In genomic region chr13:70104481-70104880, GRCh38 we compare ENCODE assay signal across 11 cellular contexts. TPM values are rescaled to one million over a fixed set of nuclear protein-coding genes. Genes with fewer than 3 reads are reported as not detected.
"Had no signal": no experiment of that assay in that cellular context is flagged by ENCODE, and none has a peak within 500 bp of the region (broad histone marks: within the 10 kb centered on the region; RNA-seq: fewer than 3 reads in every experiment).

No MANE protein-coding gene starts in this region.

- FAIRE-seq: H1, H54, K562 had no signal

- H3K4me3 ChIP-seq: GM23338, K562 had no signal

- H3K9me3 Mint-ChIP-seq: GM23338, H9 had no signal

- H3K27ac ChIP-seq: HL-60 had no signal

- ATAC-seq: GM23338, K562 had no signal

- H3K4me3 Mint-ChIP-seq: GM23338, H9, HFFc6 had no signal

- H2AFZ ChIP-seq: GM23338 had no signal

- H3K4me2 ChIP-seq: GM23338 had no signal

- H3K27ac Mint-ChIP-seq: GM23338, H9, HFFc6 had no signal

- DNase-seq: H9, HCEC 1CT, HFFc6, IMR-90, KG1 had no signal

RNA-seq across cellular contexts. Expression of gene ATXN8OS, which starts 3.1 kb away (rescaled TPM):
- total RNA-seq: GM23338, H1, H9, HFFc6, HT1080, IMR-90, K562 had no signal
- polyA plus RNA-seq: GM23338, H1, IMR-90, K562 had no signal

RNA-seq across cellular contexts. Expression of gene KLHL1, which starts 3.8 kb away (rescaled TPM):
- total RNA-seq: GM23338, H1, H9, HFFc6, HT1080, IMR-90, K562 had no signal
- polyA plus RNA-seq: GM23338, H1, IMR-90, K562 had no signal
